ENCODE assay signal across 8 cellular contexts in genomic region chr2:25161055-25161781, GRCh38.
DNase-seq lines count a peak whose midpoint lies in the region; ATAC-seq, FAIRE-seq and TF ChIP-seq lines count a peak whose summit lies in the region.

No MANE protein-coding gene starts in this region.

- peak overlapping the region; percentile 4 to 22 for H3K4me3 ChIP-seq in mucosa of rectum (ENCODE audit: low read length in 2 of 2)

- no peaks in the 10 kb centered on the region for H3K4me1 ChIP-seq in mucosa of rectum (ENCODE audit: control insufficient read depth in 2 of 2, insufficient read depth in 2 of 2, low read length in 2 of 2)

- peak overlapping the region; percentile 14 to 32 for H3K27ac ChIP-seq in mucosa of rectum (ENCODE audit: low read depth in 2 of 2, low read length in 2 of 2)

- H3K4me1 Mint-ChIP-seq in stimulated activated memory B cell treated with anti-CD40 and anti-IgM and Interleukin-4, amounts not matched to agents 10 μg/mL and 1 μg/mL and 100 μg/mL, for 72 hours: peaks cover 28% of the 10 kb centered on the region

- ATAC-seq in activated CD4-positive, CD25-positive, alpha-beta regulatory T cell treated with anti-CD3 and anti-CD28 coated beads, Interleukin-2, amount 50 U/mL, for 24 hours: peak; percentile 60 to 70
- ATAC-seq in stimulated activated memory B cell treated with anti-CD40 and anti-IgM and Interleukin-4, amounts not matched to agents 10 μg/mL and 1 μg/mL and 100 μg/mL, for 72 hours: peak; percentile 68
- ATAC-seq in GM21526 (IDR thresholded peaks at IDR 0.05; ENCODE audit: low FRiP score, unreplicated experiment) (no peak), HG03520 (IDR thresholded peaks at IDR 0.05; ENCODE audit: unreplicated experiment) (no peak)

- TF ChIP-seq CTCF in GM13977 (IDR thresholded peaks at IDR 0.05; ENCODE audit: extremely low read depth, insufficient read depth, missing control alignments) (no peak), D721Med (IDR thresholded peaks at IDR 0.05; ENCODE audit: insufficient read depth, missing control alignments) (no peak)

- no peak overlapping the region for H3K9ac ChIP-seq in mucosa of rectum (ENCODE audit: low read depth in 1 of 2, low read length in 2 of 2)

- DNase-seq in GM13977 (ENCODE audit: low spot score) (peak; percentile 61), cerebellar cortex (ENCODE audit: low spot score) (peak; percentile 21), D721Med (ENCODE audit: insufficient read length, low spot score) (no peak)

- H3K27me3 Mint-ChIP-seq in stimulated activated memory B cell treated with anti-CD40 and anti-IgM and Interleukin-4, amounts not matched to agents 10 μg/mL and 1 μg/mL and 100 μg/mL, for 72 hours: no peaks in the 10 kb centered on the region

- H3K4me3 Mint-ChIP-seq in stimulated activated memory B cell treated with anti-CD40 and anti-IgM and Interleukin-4, amounts not matched to agents 10 μg/mL and 1 μg/mL and 100 μg/mL, for 72 hours: peak overlapping the region; percentile 75

- peaks cover 0 to 2% of the 10 kb centered on the region in 2 donors for H3K27me3 ChIP-seq in mucosa of rectum (ENCODE audit: control insufficient read depth in 2 of 2, insufficient read depth in 2 of 2, low read length in 2 of 2)

- H3K27ac Mint-ChIP-seq in stimulated activated memory B cell treated with anti-CD40 and anti-IgM and Interleukin-4, amounts not matched to agents 10 μg/mL and 1 μg/mL and 100 μg/mL, for 72 hours: peak overlapping the region; percentile 79

- no peaks in the 10 kb centered on the region for H3K9me3 Mint-ChIP-seq in stimulated activated memory B cell treated with anti-CD40 and anti-IgM and Interleukin-4, amounts not matched to agents 10 μg/mL and 1 μg/mL and 100 μg/mL, for 72 hours

- in situ Hi-C loops in GM13977 (cut with MboI; ENCODE audit: low pct_unique_long_range_greater_than_20kb, low sequenced_read_pairs, unreplicated experiment): no loop called here

- H3K36me3 ChIP-seq in mucosa of rectum (ENCODE audit: control insufficient read depth in 2 of 2, insufficient read depth in 2 of 2, low read length in 2 of 2): no peaks in the 10 kb centered on the region

- H3K9me3 ChIP-seq in mucosa of rectum (ENCODE audit: control insufficient read depth in 2 of 2, low read length in 2 of 2): no peaks in the 10 kb centered on the region

- no peak for FAIRE-seq in D721Med (lab: Jason Lieb, UNC)

- no peaks in the 10 kb centered on the region for H3K36me3 Mint-ChIP-seq in stimulated activated memory B cell treated with anti-CD40 and anti-IgM and Interleukin-4, amounts not matched to agents 10 μg/mL and 1 μg/mL and 100 μg/mL, for 72 hours

Comparison
In these comparisons a context has a peak if more than half of its experiments do, and no peak if none do; other contexts are left out.
1. ATAC-seq: peak in activated CD4-positive, CD25-positive, alpha-beta regulatory T cell treated with anti-CD3 and anti-CD28 coated beads, Interleukin-2, amount 50 U/mL, for 24 hours (2 of 2) and stimulated activated memory B cell treated with anti-CD40 and anti-IgM and Interleukin-4, amounts not matched to agents 10 μg/mL and 1 μg/mL and 100 μg/mL, for 72 hours (single experiment); none in GM21526 (single experiment) and HG03520 (single experiment).